In genomic region chr12:51047655-51048540, GRCh38 we compare ENCODE assay signal across 1 cellular context.
TF ChIP-seq lines count a peak whose summit lies in the region.

Gene LETMD1 (plus strand): TSS chr12:51048327. CDS start chr12:51048357, 30 bp downstream.

TF ChIP-seq in A549, 52 proteins besides CTCF, POLR2A, EP300 and RAD21 (continued from another document):
- TF ChIP-seq BCL3 (IDR thresholded peaks at IDR 0.05), result peak; percentile 85; the same call in 2 of the 3 replicates
